7 cellular contexts compared by ENCODE assay signal in the genomic region with DNA sequence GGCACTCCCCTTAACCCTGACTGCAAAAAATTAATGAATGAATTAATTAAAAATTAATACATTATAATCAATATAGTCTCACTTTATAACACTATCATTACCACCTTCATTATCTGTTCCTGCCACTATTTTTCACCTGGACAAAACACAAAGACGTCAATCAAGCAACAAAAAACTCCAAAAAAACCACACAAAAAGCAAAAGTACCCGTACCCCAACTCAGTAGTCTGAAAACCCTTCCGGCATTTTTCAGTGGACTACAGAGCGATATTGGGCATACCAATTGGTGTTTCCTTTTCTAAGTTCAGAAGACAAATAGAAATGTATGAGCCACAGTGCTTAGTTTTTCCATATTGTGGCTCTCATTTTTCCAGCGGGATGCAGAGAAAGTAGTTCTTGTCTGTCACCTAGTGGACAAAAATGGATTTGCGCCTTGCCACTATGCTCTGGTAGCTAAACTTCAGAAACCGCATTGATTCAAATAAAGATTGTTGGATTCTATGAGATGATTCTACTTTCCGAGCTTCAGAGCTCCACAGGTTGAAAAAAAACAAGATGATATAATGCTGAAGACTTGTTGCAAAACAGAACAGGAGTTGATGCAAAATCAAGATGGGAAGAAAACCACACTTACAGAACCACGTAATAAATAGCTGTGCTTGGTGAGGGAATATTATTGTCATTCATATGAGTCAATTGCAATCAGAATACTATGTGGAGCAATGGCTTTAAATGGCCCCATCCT. TPM values are rescaled to one million over a fixed set of nuclear protein-coding genes. Genes with fewer than 3 reads are reported as not detected.
A peak's percentile ranks its signal among the peaks of the same experiment; 100 is the strongest.
DNase-seq lines count a peak whose midpoint lies in the region; ATAC-seq, FAIRE-seq and TF ChIP-seq lines count a peak whose summit lies in the region.

No MANE protein-coding gene starts in this region.

- no peak overlapping the region for H2BK20ac ChIP-seq in H1 (ENCODE audit: low read length)

- H3K27ac ChIP-seq in H1 (ENCODE audit: low read depth, low read length) = no peak overlapping the region

- TF ChIP-seq EP300 in H1 (IDR thresholded peaks at IDR 0.05; ENCODE audit: borderline replicate concordance in 1 of 2, low read depth in 2 of 2, low read length in 2 of 2) = no peak

- H3K36me3 Mint-ChIP-seq in activated CD8-positive, alpha-beta T cell treated with anti-CD3 and anti-CD28 coated beads for 36 hours (ENCODE audit: low read depth) = no peaks in the 10 kb centered on the region
- H3K36me3 Mint-ChIP-seq in stimulated activated naive B cell treated with anti-CD40 and anti-IgM and Interleukin-4, amounts not matched to agents 10 μg/mL and 1 μg/mL and 100 μg/mL, for 72 hours = no peaks in the 10 kb centered on the region

- FAIRE-seq in H1 (lab: Jason Lieb, UNC) = peak; percentile 60

- intact Hi-C loops in activated CD8-positive, alpha-beta T cell treated with anti-CD3 and anti-CD28 coated beads for 36 hours (cut with micrococcal nuclease) = loop anchor here (1.0 to 10.0 kb wide), 2 partner anchors 213 to 634 kb away; no protein-coding TSS in a partner anchor
- intact Hi-C loops in mucosa of descending colon (cut with DNase I, micrococcal nuclease) = loop anchor here (2.0 to 10.0 kb wide), 3 partner anchors 54 to 214 kb away; a partner anchor contains a TSS

- H3K56ac ChIP-seq in H1 (replicated peaks; ENCODE audit: insufficient read length, low read depth, low read length) = no peak overlapping the region

- H2BK120ac ChIP-seq in H1 (replicated peaks; ENCODE audit: low read depth, low read length) = no peak overlapping the region

- no peak overlapping the region for H3K4ac ChIP-seq in H1 (replicated peaks; ENCODE audit: insufficient read length, low read depth, low read length)

- no peak overlapping the region for H3K9ac ChIP-seq in H1 (replicated peaks in 1 of 4; ENCODE audit: extremely low read depth in 1 of 4, low read depth in 3 of 4, low read length in 3 of 4)

- H3K18ac ChIP-seq in H1 (ENCODE audit: extremely low read depth, low read length) = no peak overlapping the region

- CTCF ChIA-PET in activated CD8-positive, alpha-beta T cell treated with anti-CD3 and anti-CD28 coated beads for 36 hours (lab: Charles Lee) = interaction anchor here (0.6 to 2.5 kb wide), 66 partner anchors 9 to 819 kb away, joined by 3 to 16 read pairs (median 4); a partner anchor contains a TSS
- CTCF ChIA-PET in H1 (lab: Charles Lee; ENCODE audit: partially characterized antibody) = interaction anchor here (0.6 to 4.2 kb wide), 57 partner anchors 10 to 287 kb away, joined by 3 to 47 read pairs (median 4); no protein-coding TSS in a partner anchor

- peaks cover 15% of the 10 kb centered on the region for H3K27me3 Mint-ChIP-seq in activated CD8-positive, alpha-beta T cell treated with anti-CD3 and anti-CD28 coated beads for 36 hours
- H3K27me3 Mint-ChIP-seq in stimulated activated naive B cell treated with anti-CD40 and anti-IgM and Interleukin-4, amounts not matched to agents 10 μg/mL and 1 μg/mL and 100 μg/mL, for 72 hours = peaks cover 22 to 24% of the 10 kb centered on the region in 2 donors

- H3K27me3 ChIP-seq in H1 (replicated peaks in 1 of 4; ENCODE audit: control insufficient read depth in 3 of 4, extremely low read depth in 1 of 4, insufficient read depth in 3 of 4, low read length in 3 of 4) = no peaks in the 10 kb centered on the region

- no peak overlapping the region for H4K91ac ChIP-seq in H1 (replicated peaks; ENCODE audit: insufficient read length, low read length)

- H3K4me2 ChIP-seq in H1 (ENCODE audit: insufficient read depth in 1 of 2, low read depth in 2 of 2, low read length in 2 of 2) = peak overlapping the region in 1 of 2 experiments; percentile 43; a peak in 1 of 4 replicates

- H2BK12ac ChIP-seq in H1 (ENCODE audit: low read depth, low read length) = peak overlapping the region; percentile 62; the same call in 1 of the 2 replicates

- TF ChIP-seq RAD21 in H1 (IDR thresholded peaks at IDR 0.05 in 1 of 2, conservative IDR thresholded peaks at IDR 0.05 in 1 of 2; ENCODE audit: low read depth in 2 of 2, low read length in 2 of 2) = peak; percentile 96 to 98

- peaks cover 27% of the 10 kb centered on the region for H3K4me1 Mint-ChIP-seq in activated CD8-positive, alpha-beta T cell treated with anti-CD3 and anti-CD28 coated beads for 36 hours (ENCODE audit: low read depth)
- peaks cover 12 to 33% of the 10 kb centered on the region in 2 donors for H3K4me1 Mint-ChIP-seq in stimulated activated naive B cell treated with anti-CD40 and anti-IgM and Interleukin-4, amounts not matched to agents 10 μg/mL and 1 μg/mL and 100 μg/mL, for 72 hours

- no peaks in the 10 kb centered on the region for H3K79me1 ChIP-seq in H1 (ENCODE audit: low read depth, low read length)

- H4K8ac ChIP-seq in H1 (ENCODE audit: extremely low read depth, insufficient read depth, low read length) = no peak overlapping the region

- H2BK5ac ChIP-seq in H1 (ENCODE audit: low read depth, low read length) = no peak overlapping the region

- H3K27ac Mint-ChIP-seq in activated CD8-positive, alpha-beta T cell treated with anti-CD3 and anti-CD28 coated beads for 36 hours = peak overlapping the region; percentile 68
- H3K27ac Mint-ChIP-seq in stimulated activated naive B cell treated with anti-CD40 and anti-IgM and Interleukin-4, amounts not matched to agents 10 μg/mL and 1 μg/mL and 100 μg/mL, for 72 hours = no peak overlapping the region

- no peak overlapping the region for H2BK15ac ChIP-seq in H1 (ENCODE audit: low read length)

- WGBS in H1 (ENCODE audit: extremely low coverage in 1 of 2, insufficient coverage in 1 of 2, insufficient read length in 1 of 2, insufficient replicate concordance in 2 of 2, low coverage in 1 of 2, low lambda C conversion rate in 2 of 2, missing lambda C conversion rate in 1 of 2), 2 experiments = 29% methylated on average over 9 of the region's 9 CpGs; no CpG with 5 or more reads in 1 of the 2 experiments

- H3K14ac ChIP-seq in H1 (ENCODE audit: insufficient read length) = no peak overlapping the region

- ATAC-seq in HG03520 (IDR thresholded peaks at IDR 0.05; ENCODE audit: unreplicated experiment) (peak; percentile 57), mucosa of descending colon (peak; percentile 61)
- ATAC-seq in activated CD8-positive, alpha-beta T cell treated with anti-CD3 and anti-CD28 coated beads for 36 hours = peak; percentile 65
- ATAC-seq in stimulated activated naive B cell treated with anti-CD40 and anti-IgM and Interleukin-4, amounts not matched to agents 10 μg/mL and 1 μg/mL and 100 μg/mL, for 72 hours (replicated peaks) = peak; percentile 39 to 49

- H3K4me1 ChIP-seq in H1 (replicated peaks in 1 of 4; ENCODE audit: control insufficient read depth in 3 of 4, insufficient read depth in 4 of 4, low read length in 3 of 4) = peaks cover 6 to 12% (median 9%) of the 10 kb centered on the region in 4 experiments; a peak in 6 of 7 replicates
- peaks cover 8% of the 10 kb centered on the region for H3K4me1 ChIP-seq in mucosa of descending colon (ENCODE audit: low read depth)

- peak overlapping the region; percentile 59 for H3K4me3 Mint-ChIP-seq in activated CD8-positive, alpha-beta T cell treated with anti-CD3 and anti-CD28 coated beads for 36 hours
- peak overlapping the region; percentile 70 to 75 for H3K4me3 Mint-ChIP-seq in stimulated activated naive B cell treated with anti-CD40 and anti-IgM and Interleukin-4, amounts not matched to agents 10 μg/mL and 1 μg/mL and 100 μg/mL, for 72 hours

- no peak overlapping the region for H2AK5ac ChIP-seq in H1 (ENCODE audit: low read depth, low read length)

- TF ChIP-seq CTCF in GM12873 (IDR thresholded peaks at IDR 0.05; ENCODE audit: insufficient read depth, low read depth, low read length, missing control alignments) (peak; percentile 96), H1 (IDR thresholded peaks at IDR 0.05; ENCODE audit: control extremely low read depth in 1 of 3, insufficient read depth in 1 of 3, low read depth in 1 of 3, low read length in 3 of 3) (peak in 2 of 3 experiments; percentile 80 to 89; a peak in 3 of 4 replicates), mucosa of descending colon (IDR thresholded peaks at IDR 0.05) (peak; percentile 95)
- TF ChIP-seq CTCF in activated CD8-positive, alpha-beta T cell treated with anti-CD3 and anti-CD28 coated beads for 36 hours (IDR thresholded peaks at IDR 0.05) = peak; percentile 99

- no peak overlapping the region for H3K23ac ChIP-seq in H1 (ENCODE audit: insufficient read length)

- no peak overlapping the region for H4K5ac ChIP-seq in H1 (ENCODE audit: insufficient read length, low read depth, low read length)

- peak overlapping the region; percentile 78; the same call in 1 of the 2 replicates for H2AFZ ChIP-seq in H1 (ENCODE audit: low read length)

- 0 out of 2 replicates have a peak, but pooled peaks cover 2% of the 10 kb centered on the region for H3K23me2 ChIP-seq in H1 (ENCODE audit: low read depth, low read length)

- POLR2A ChIA-PET in activated CD8-positive, alpha-beta T cell treated with anti-CD3 and anti-CD28 coated beads for 36 hours (lab: Charles Lee) = no interaction called here
- POLR2A ChIA-PET in H1 (lab: Charles Lee; ENCODE audit: partially characterized antibody) = interaction anchor here (1.0 to 2.1 kb wide), 3 partner anchors 45 to 57 kb away, joined by 3 to 4 read pairs (median 3); no protein-coding TSS in a partner anchor

- no peaks in the 10 kb centered on the region for H4K20me1 ChIP-seq in H1 (replicated peaks in 1 of 2; ENCODE audit: control insufficient read depth in 1 of 2, insufficient read depth in 2 of 2, low read length in 2 of 2)

- TF ChIP-seq POLR2A in H1 (IDR thresholded peaks at IDR 0.05; ENCODE audit: control extremely low read depth in 1 of 2, low read depth in 2 of 2, low read length in 2 of 2) = no peak

- H3K9me3 Mint-ChIP-seq in activated CD8-positive, alpha-beta T cell treated with anti-CD3 and anti-CD28 coated beads for 36 hours = no peaks in the 10 kb centered on the region
- no peaks in the 10 kb centered on the region for H3K9me3 Mint-ChIP-seq in stimulated activated naive B cell treated with anti-CD40 and anti-IgM and Interleukin-4, amounts not matched to agents 10 μg/mL and 1 μg/mL and 100 μg/mL, for 72 hours

- H3K4me3 ChIP-seq in H1 (ENCODE audit: extremely low read depth in 1 of 4, insufficient read depth in 2 of 4, low read depth in 3 of 4, low read length in 4 of 4) (peak overlapping the region in 1 of 4 experiments; percentile 20; a peak in 1 of 8 replicates), mucosa of descending colon (no peak overlapping the region)

- H3K36me3 ChIP-seq in H1 (ENCODE audit: control insufficient read depth in 2 of 4, insufficient read depth in 4 of 4, low read length in 3 of 4) = no peaks in the 10 kb centered on the region
- H3K36me3 ChIP-seq in mucosa of descending colon (ENCODE audit: low read depth) = no peaks in the 10 kb centered on the region

- no peaks in the 10 kb centered on the region for H3K79me2 ChIP-seq in H1 (ENCODE audit: control insufficient read depth in 1 of 2, insufficient read depth in 2 of 2, low read length in 2 of 2)

- H3K9me3 ChIP-seq in H1 (ENCODE audit: insufficient read depth in 2 of 2, low read depth in 1 of 2, low read length in 1 of 2) = no peaks in the 10 kb centered on the region
- no peaks in the 10 kb centered on the region for H3K9me3 ChIP-seq in mucosa of descending colon

- DNase-seq in NCI-H774 (lab: John Stamatoyannopoulos, UW) (peak; percentile 62), H1 (ENCODE audit: low read depth in 1 of 2, low spot score in 2 of 2) (peak in 1 of 2 experiments; percentile 72), mucosa of descending colon (peak in 1 of 3 donors; percentile 92)
- DNase-seq in activated CD8-positive, alpha-beta T cell treated with anti-CD3 and anti-CD28 coated beads for 36 hours = peak; percentile 75
- peak; percentile 24 for DNase-seq in stimulated activated naive B cell treated with anti-CD40 and anti-IgM and Interleukin-4, amounts not matched to agents 10 μg/mL and 1 μg/mL and 100 μg/mL, for 72 hours

RNA-seq across cellular contexts. Expression of a gene that starts 50.6 kb away (rescaled TPM):
- total RNA-seq in activated CD8-positive, alpha-beta T cell treated with anti-CD3 and anti-CD28 coated beads for 36 hours = 10 to 100 TPM; 45.1 to 45.4 TPM
- total RNA-seq in H1 (2021; fragmentation: NEBNext Ultra II Directional; extraction: Animal tissue kit (Norgen Biotek cat#: 25700)) = 282 and 321 TPM in 2 replicates
- 57.1 and 82.7 TPM in 2 replicates for polyA plus RNA-seq in H1 (2011; rRNA removed)
- polyA plus RNA-seq in H1 (2011; cell fraction: cytosol; rRNA removed) = 151 TPM
- 32.8 TPM for polyA plus RNA-seq in H1 (2011; cell fraction: nucleus; rRNA removed)
- 119 to 215 TPM (median 141 TPM) in 4 replicates for polyA plus RNA-seq in H1 (2012, experiment 1 of 2)
- polyA plus RNA-seq in H1 (2012, experiment 2 of 2) = 15.1 TPM
- polyA plus RNA-seq in H1 (2013, experiment 1 of 2) = 579 TPM
- 609 TPM for polyA plus RNA-seq in H1 (2013, experiment 2 of 2)
- 93.1 and 146 TPM in 2 replicates for polyA minus RNA-seq in H1 (2011; rRNA and poly(A)+ RNA removed)
- 99.0 TPM for polyA minus RNA-seq in H1 (2011; cell fraction: cytosol; rRNA and poly(A)+ RNA removed)
- 131 TPM for polyA minus RNA-seq in H1 (2011; cell fraction: nucleus; rRNA and poly(A)+ RNA removed)
- total RNA-seq in mucosa of descending colon = 100 to 1,000 TPM; 268 to 515 (median 274) TPM
